ENCODE assay signal across 1 cellular context in genomic region chr3:160999268-160999667, GRCh38.
TF ChIP-seq lines count a peak whose summit lies in the region.

No MANE protein-coding gene starts in this region.

TF ChIP-seq in SK-N-SH, 30 proteins besides CTCF, POLR2A, EP300 and RAD21 (continued from another document):
- no peak for TF ChIP-seq IRF3 (IDR thresholded peaks at IDR 0.05; ENCODE audit: low read depth, low read length)
- no peak for TF ChIP-seq USF2 (IDR thresholded peaks at IDR 0.05; ENCODE audit: borderline replicate concordance, low read depth, low read length)
TF ChIP-seq in SK-N-SH: peak in this region for 0.
